Comparison of ENCODE assay signal across 9 cellular contexts in genomic region chr2:74503506-74504475, GRCh38. TPM values are rescaled to one million over a fixed set of nuclear protein-coding genes. Genes with fewer than 3 reads are reported as not detected.
DNase-seq lines count a peak whose midpoint lies in the region; ATAC-seq and TF ChIP-seq lines count a peak whose summit lies in the region.
"Had no signal": no experiment of that assay in that cellular context is flagged by ENCODE, and none has a peak within 500 bp of the region (broad histone marks: within the 10 kb centered on the region; RNA-seq: fewer than 3 reads in every experiment).

No MANE protein-coding gene starts in this region.

- no peak for TF ChIP-seq POLR2A in vagina (IDR thresholded peaks at IDR 0.05)

- H3K4me3 ChIP-seq in cardiac muscle cell (peak overlapping the region; percentile 19), muscle layer of colon (ENCODE audit: low read depth in 1 of 2, low read length in 2 of 2) (peak overlapping the region; percentile 35 to 45), vagina (peak overlapping the region; percentile 57 to 62)

- no peak for TF ChIP-seq CTCF in cardiac muscle cell (IDR thresholded peaks at IDR 0.05; ENCODE audit: low read depth, low read length)
- TF ChIP-seq CTCF in vagina (IDR thresholded peaks at IDR 0.05): no peak

- peaks cover 81% of the 10 kb centered on the region for H3K4me1 Mint-ChIP-seq in dendritic cell treated with granulocyte-macrophage colony-stimulating factor and Interleukin-4, amounts not matched to agents 40 ng/mL and 50 ng/mL, for 4 days (ENCODE audit: low read depth)

- no peaks in the 10 kb centered on the region for H3K9me3 Mint-ChIP-seq in dendritic cell treated with granulocyte-macrophage colony-stimulating factor and Interleukin-4, amounts not matched to agents 40 ng/mL and 50 ng/mL, for 4 days

- H3K27me3 ChIP-seq in cardiac muscle cell: peaks cover 70% of the 10 kb centered on the region
- peaks cover 18 to 62% of the 10 kb centered on the region in 2 donors for H3K27me3 ChIP-seq in muscle layer of colon (ENCODE audit: control insufficient read depth in 1 of 2, insufficient read depth in 2 of 2, low read length in 2 of 2)
- peaks cover 6% of the 10 kb centered on the region for H3K27me3 ChIP-seq in vagina

- ATAC-seq in GM18867 (IDR thresholded peaks at IDR 0.05; ENCODE audit: unreplicated experiment): no peak

- no peak overlapping the region for H3K9ac ChIP-seq in muscle layer of colon (ENCODE audit: low read length)

- peaks cover 47% of the 10 kb centered on the region for H3K27me3 Mint-ChIP-seq in dendritic cell treated with granulocyte-macrophage colony-stimulating factor and Interleukin-4, amounts not matched to agents 40 ng/mL and 50 ng/mL, for 4 days

- H3K27ac ChIP-seq in cardiac muscle cell: no peak overlapping the region
- H3K27ac ChIP-seq in muscle layer of colon (ENCODE audit: low read depth, low read length): peak overlapping the region; percentile 45
- peak overlapping the region; percentile 79 for H3K27ac ChIP-seq in vagina

- H3K9me3 ChIP-seq in cardiac muscle cell (ENCODE audit: low read depth) (no peaks in the 10 kb centered on the region), muscle layer of colon (ENCODE audit: low read length) (no peaks in the 10 kb centered on the region), vagina (no peaks in the 10 kb centered on the region)

- peak overlapping the region; percentile 94 for H3K27ac Mint-ChIP-seq in dendritic cell treated with granulocyte-macrophage colony-stimulating factor and Interleukin-4, amounts not matched to agents 40 ng/mL and 50 ng/mL, for 4 days

- DNase-seq in cardiac muscle cell (ENCODE audit: low read depth in 1 of 2, low spot score in 1 of 2) (peak in 1 of 2 donors; percentile 58), cardiac septum (ENCODE audit: low spot score) (no peak), vagina (ENCODE audit: extremely low spot score in 2 of 2) (no peak), 8988T (no peak), SIG-M5 treated with dmso at 0.1 percent for 504 hours (lab: John Stamatoyannopoulos, UW; ENCODE audit: unreplicated experiment) (no peak)

- peaks cover 55% of the 10 kb centered on the region for H3K36me3 Mint-ChIP-seq in dendritic cell treated with granulocyte-macrophage colony-stimulating factor and Interleukin-4, amounts not matched to agents 40 ng/mL and 50 ng/mL, for 4 days (ENCODE audit: low read depth)

- intact Hi-C loops in cardiac septum (cut with DNase I): loop anchor here (5.0 kb wide), 1 partner anchor 84 kb away; no protein-coding TSS in a partner anchor
- intact Hi-C loops in dendritic cell treated with granulocyte-macrophage colony-stimulating factor and Interleukin-4, amounts not matched to agents 40 ng/mL and 50 ng/mL, for 4 days (cut with micrococcal nuclease): no loop called here
- intact Hi-C loops in vagina (cut with DNase I): no loop called here

- H3K4me1 ChIP-seq in cardiac muscle cell (ENCODE audit: low read depth) (peaks cover 7% of the 10 kb centered on the region), muscle layer of colon (ENCODE audit: insufficient read depth, low read length) (peaks cover 27% of the 10 kb centered on the region), vagina (peaks cover 65% of the 10 kb centered on the region)

- peaks cover 4% of the 10 kb centered on the region for H3K36me3 ChIP-seq in cardiac muscle cell
- peaks cover 14% of the 10 kb centered on the region for H3K36me3 ChIP-seq in muscle layer of colon (ENCODE audit: insufficient read depth, low read length)
- H3K36me3 ChIP-seq in vagina: peaks cover 0 to 21% of the 10 kb centered on the region in 2 donors

- peak overlapping the region; percentile 87 for H3K4me3 Mint-ChIP-seq in dendritic cell treated with granulocyte-macrophage colony-stimulating factor and Interleukin-4, amounts not matched to agents 40 ng/mL and 50 ng/mL, for 4 days

RNA-seq across cellular contexts. Expression of gene PCGF1, which starts 3.7 kb away (rescaled TPM):
- total RNA-seq in cardiac muscle cell (7.8 and 10.9 TPM in 2 replicates), cardiac septum (11.4 TPM), vagina (14.7 TPM)
- polyA plus RNA-seq in cardiac muscle cell: 14.2 and 18.9 TPM in 2 replicates

RNA-seq across cellular contexts. Expression of gene LBX2, which starts 4.4 kb away (rescaled TPM):
- total RNA-seq in cardiac muscle cell (0.49 and 0.80 TPM in 2 replicates), cardiac septum (0.51 TPM), vagina (not detected)
- polyA plus RNA-seq in cardiac muscle cell: 1.7 TPM in 1 of 2 replicates, not detected in the other
- total RNA-seq: G401 had no signal

RNA-seq across cellular contexts. Expression of gene TLX2, which starts 10.5 kb away (rescaled TPM):
- total RNA-seq in cardiac muscle cell: 0.06 TPM in 1 of 2 replicates, not detected in the other
- polyA plus RNA-seq in cardiac muscle cell: not detected in 2 replicates
- not detected for total RNA-seq in cardiac septum
- 6.6 TPM for total RNA-seq in vagina
- total RNA-seq: G401 had no signal

RNA-seq across cellular contexts. Expression of gene TTC31, which starts 20.9 kb away (rescaled TPM):
- total RNA-seq in cardiac muscle cell (16.8 and 32.9 TPM in 2 replicates), cardiac septum (11.2 TPM), vagina (11.8 TPM)
- 23.0 and 29.1 TPM in 2 replicates for polyA plus RNA-seq in cardiac muscle cell

RNA-seq across cellular contexts. Expression of gene CCDC142, which starts 21.0 kb away (rescaled TPM):
- 18.1 and 33.5 TPM in 2 replicates for total RNA-seq in cardiac muscle cell
- polyA plus RNA-seq in cardiac muscle cell: 16.8 and 23.4 TPM in 2 replicates
- total RNA-seq in cardiac septum: 8.0 TPM
- total RNA-seq in vagina: 41.3 TPM
